Comparison of ENCODE assay signal across 9 cellular contexts in the genomic region with DNA sequence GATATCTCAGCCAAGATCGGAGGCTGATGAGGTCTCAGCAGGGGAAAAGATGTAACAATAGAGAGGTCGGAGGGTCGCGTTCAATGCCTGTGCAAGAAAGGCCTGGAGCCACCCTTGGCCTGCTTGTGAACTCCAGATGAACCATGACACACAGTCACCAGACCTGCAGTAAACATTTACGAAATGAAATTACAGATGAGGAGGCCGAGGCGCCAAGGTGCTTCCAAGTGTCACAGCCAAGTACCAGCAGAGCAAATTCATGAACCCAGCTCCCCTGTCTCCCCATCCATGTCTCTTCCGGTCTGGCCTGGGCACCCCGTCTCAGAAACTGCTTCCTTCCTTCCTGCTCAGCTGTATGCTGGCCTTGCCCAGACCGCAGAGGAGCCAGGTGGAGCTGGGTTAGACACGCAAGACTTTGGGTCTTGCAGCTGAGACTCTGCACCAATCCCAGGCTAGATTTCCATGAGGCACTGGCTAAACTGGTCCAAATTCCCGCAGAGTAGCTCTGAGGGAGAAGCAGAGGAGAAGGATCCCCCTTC. TPM values are rescaled to one million over a fixed set of nuclear protein-coding genes. Genes with fewer than 3 reads are reported as not detected.
DNase-seq lines count a peak whose midpoint lies in the region; ATAC-seq and TF ChIP-seq lines count a peak whose summit lies in the region.
"Had no signal": no experiment of that assay in that cellular context is flagged by ENCODE, and none has a peak within 500 bp of the region (broad histone marks: within the 10 kb centered on the region; RNA-seq: fewer than 3 reads in every experiment).

No MANE protein-coding gene starts in this region.

- no peaks in the 10 kb centered on the region for H3K27me3 Mint-ChIP-seq in activated CD8-positive, alpha-beta T cell treated with anti-CD3 and anti-CD28 coated beads for 36 hours
- no peaks in the 10 kb centered on the region for H3K27me3 Mint-ChIP-seq in chondrocyte (ENCODE audit: low read depth)

- H2BK12ac ChIP-seq in mesenchymal stem cell (ENCODE audit: low read length in 2 of 2): no peak overlapping the region

- H3K27me3 ChIP-seq in DND-41 (ENCODE audit: insufficient read depth, low read length, poor library complexity) (no peaks in the 10 kb centered on the region), mesenchymal stem cell (ENCODE audit: control insufficient read depth in 1 of 2, insufficient read depth in 1 of 2, low read length in 2 of 2) (no peaks in the 10 kb centered on the region)

- WGBS in mesenchymal stem cell: 90% methylated on average over 12 of the region's 12 CpGs

- H3K36me3 Mint-ChIP-seq in activated CD8-positive, alpha-beta T cell treated with anti-CD3 and anti-CD28 coated beads for 36 hours (ENCODE audit: low read depth): peaks cover 14% of the 10 kb centered on the region
- H3K36me3 Mint-ChIP-seq in chondrocyte (ENCODE audit: low read depth): peaks cover 19% of the 10 kb centered on the region

- H3K4me3 ChIP-seq in DND-41 (ENCODE audit: low read depth in 1 of 2, low read length in 2 of 2) (no peak overlapping the region), mesenchymal stem cell (ENCODE audit: insufficient read depth in 1 of 2, low read depth in 1 of 2, low read length in 2 of 2) (no peak overlapping the region)
- H3K4me3 ChIP-seq: SK-N-MC had no signal

- no peaks in the 10 kb centered on the region for H3K79me2 ChIP-seq in DND-41 (ENCODE audit: insufficient read depth, low read length)

- H3K14ac ChIP-seq in mesenchymal stem cell (ENCODE audit: low read length in 2 of 2): no peak overlapping the region

- ATAC-seq in DND-41 (ENCODE audit: insufficient read depth, low read depth) (peak; percentile 58; the same call in 2 of the 3 replicates), HG02798 (IDR thresholded peaks at IDR 0.05; ENCODE audit: poor library complexity, unreplicated experiment) (peak; percentile 57)
- peak; percentile 58 for ATAC-seq in activated CD8-positive, alpha-beta T cell treated with anti-CD3 and anti-CD28 coated beads for 36 hours

- H3K9me3 ChIP-seq in DND-41 (ENCODE audit: insufficient read depth, low read length, severe bottlenecking) (no peaks in the 10 kb centered on the region), mesenchymal stem cell (ENCODE audit: control insufficient read depth, low read length) (no peaks in the 10 kb centered on the region)

- POLR2A ChIA-PET in activated CD8-positive, alpha-beta T cell treated with anti-CD3 and anti-CD28 coated beads for 36 hours (lab: Charles Lee): interaction anchor here (1.1 to 2.0 kb wide), 2 partner anchors 58 to 254 kb away, joined by 4 to 10 read pairs; partner anchors contain the start of gene EIF2S2

- no peak overlapping the region for H3K9ac ChIP-seq in DND-41 (ENCODE audit: low read depth, low read length)
- peak overlapping the region; percentile 23 for H3K9ac ChIP-seq in mesenchymal stem cell (ENCODE audit: low read length)

- H3K18ac ChIP-seq in mesenchymal stem cell (ENCODE audit: low read depth in 1 of 2, low read length in 2 of 2): peak overlapping the region in 1 of 2 experiments; percentile 18

- peaks cover 13% of the 10 kb centered on the region for H4K20me1 ChIP-seq in DND-41 (ENCODE audit: insufficient read depth, low read length)

- no peak overlapping the region for H3K4me3 Mint-ChIP-seq in activated CD8-positive, alpha-beta T cell treated with anti-CD3 and anti-CD28 coated beads for 36 hours
- H3K4me3 Mint-ChIP-seq in chondrocyte (ENCODE audit: unreplicated experiment): no peak overlapping the region

- H3K9me3 Mint-ChIP-seq in activated CD8-positive, alpha-beta T cell treated with anti-CD3 and anti-CD28 coated beads for 36 hours: no peaks in the 10 kb centered on the region
- no peaks in the 10 kb centered on the region for H3K9me3 Mint-ChIP-seq in chondrocyte (ENCODE audit: low read depth)

- CTCF ChIA-PET in activated CD8-positive, alpha-beta T cell treated with anti-CD3 and anti-CD28 coated beads for 36 hours (lab: Charles Lee): interaction anchor here (0.8 to 3.7 kb wide), 8 partner anchors 10 to 270 kb away, joined by 3 to 13 read pairs (median 3); partner anchors contain the start of gene EIF2S2

- DNase-seq in DND-41 (peak; percentile 49), mesenchymal stem cell (no peak), DMS53 (lab: John Stamatoyannopoulos, UW) (no peak), NCI-H510A treated with DMSO at 0.1 percent for 48 hours (lab: John Stamatoyannopoulos, UW) (no peak), HUDEP-2 (lab: John Stamatoyannopoulos, UW; ENCODE audit: unreplicated experiment in 76 of 76) (no peak), chondrocyte (ENCODE audit: low spot score) (no peak)
- peak; percentile 62 for DNase-seq in activated CD8-positive, alpha-beta T cell treated with anti-CD3 and anti-CD28 coated beads for 36 hours

- H4K91ac ChIP-seq in mesenchymal stem cell (ENCODE audit: low read length): no peak overlapping the region

- no peak overlapping the region for H3K4ac ChIP-seq in mesenchymal stem cell (ENCODE audit: low read depth in 1 of 2, low read length in 2 of 2)

- peak overlapping the region; percentile 86 for H3K27ac Mint-ChIP-seq in activated CD8-positive, alpha-beta T cell treated with anti-CD3 and anti-CD28 coated beads for 36 hours
- H3K27ac Mint-ChIP-seq in chondrocyte (ENCODE audit: unreplicated experiment): no peak overlapping the region

- H2AK5ac ChIP-seq in mesenchymal stem cell (ENCODE audit: low read length, severe bottlenecking): no peak overlapping the region

- no peak overlapping the region for H2BK120ac ChIP-seq in mesenchymal stem cell (ENCODE audit: low read depth, low read length)

- H2AFZ ChIP-seq in DND-41 (ENCODE audit: low read depth, low read length) (no peak overlapping the region), mesenchymal stem cell (ENCODE audit: low read depth, low read length) (no peak overlapping the region)

- H3K79me1 ChIP-seq in mesenchymal stem cell (replicated peaks; ENCODE audit: low read length, poor library complexity, severe bottlenecking): peaks cover 14% of the 10 kb centered on the region

- no peak overlapping the region for H2BK15ac ChIP-seq in mesenchymal stem cell (ENCODE audit: low read depth, poor library complexity, severe bottlenecking)

- peaks cover 26% of the 10 kb centered on the region for H3K4me1 Mint-ChIP-seq in activated CD8-positive, alpha-beta T cell treated with anti-CD3 and anti-CD28 coated beads for 36 hours (ENCODE audit: low read depth)
- H3K4me1 Mint-ChIP-seq in chondrocyte (ENCODE audit: low read depth): no peaks in the 10 kb centered on the region

- H3K4me1 ChIP-seq in DND-41 (ENCODE audit: insufficient read depth, low read length): peaks cover 7% of the 10 kb centered on the region
- peaks cover 14% of the 10 kb centered on the region for H3K4me1 ChIP-seq in mesenchymal stem cell (ENCODE audit: control insufficient read depth, insufficient read depth, low read depth, low read length)

- no peak overlapping the region for H4K8ac ChIP-seq in mesenchymal stem cell (ENCODE audit: low read length)

- H3K27ac ChIP-seq in DND-41 (ENCODE audit: low read length): no peak overlapping the region
- no peak overlapping the region for H3K27ac ChIP-seq in mesenchymal stem cell (ENCODE audit: low read length, poor library complexity, severe bottlenecking)
- H3K27ac ChIP-seq: SK-N-MC had no signal

- H3K36me3 ChIP-seq in DND-41 (ENCODE audit: insufficient read depth, low read length): peaks cover 22% of the 10 kb centered on the region
- peaks cover 40 to 48% of the 10 kb centered on the region in 2 experiments for H3K36me3 ChIP-seq in mesenchymal stem cell (ENCODE audit: control insufficient read depth in 1 of 2, insufficient read depth in 2 of 2, low read depth in 1 of 2, low read length in 2 of 2)

- intact Hi-C loops in activated CD8-positive, alpha-beta T cell treated with anti-CD3 and anti-CD28 coated beads for 36 hours (cut with micrococcal nuclease): loop anchor here (10.0 kb wide), 1 partner anchor 206 kb away; no protein-coding TSS in a partner anchor

- no peak for TF ChIP-seq CTCF in DND-41 (IDR thresholded peaks at IDR 0.05; ENCODE audit: borderline replicate concordance, extremely low read depth, low read length, poor library complexity, severe bottlenecking)
- no peak for TF ChIP-seq CTCF in activated CD8-positive, alpha-beta T cell treated with anti-CD3 and anti-CD28 coated beads for 36 hours (IDR thresholded peaks at IDR 0.05)
- TF ChIP-seq CTCF in chondrocyte (IDR thresholded peaks at IDR 0.05): no peak

- H2BK5ac ChIP-seq in mesenchymal stem cell (ENCODE audit: low read depth, low read length, poor library complexity, severe bottlenecking): no peak overlapping the region

- H3K4me2 ChIP-seq in DND-41 (ENCODE audit: insufficient read depth, low read length) (no peak overlapping the region), mesenchymal stem cell (ENCODE audit: low read length, poor library complexity, severe bottlenecking) (no peak overlapping the region)

- no peak overlapping the region for H3K23ac ChIP-seq in mesenchymal stem cell (ENCODE audit: low read length in 2 of 2)

RNA-seq across cellular contexts. Expression of gene CHMP4B, which starts 48.1 kb away (rescaled TPM):
- 10 to 100 TPM; 82.0 to 82.9 TPM for total RNA-seq in activated CD8-positive, alpha-beta T cell treated with anti-CD3 and anti-CD28 coated beads for 36 hours
- 93.8 TPM for polyA plus RNA-seq in mesenchymal stem cell (2013, experiment 1 of 2)
- polyA plus RNA-seq in mesenchymal stem cell (2013, experiment 2 of 2): 92.8 TPM
- total RNA-seq in chondrocyte: 78.8 to 124 TPM (median 122 TPM) in 3 replicates

Comparison
In these comparisons a context has a peak if more than half of its experiments do, and no peak if none do; other contexts are left out.
1. DNase-seq: peak in DND-41 (single experiment) and activated CD8-positive, alpha-beta T cell treated with anti-CD3 and anti-CD28 coated beads for 36 hours (single experiment); none in mesenchymal stem cell (single experiment), DMS53 (single experiment), NCI-H510A treated with DMSO at 0.1 percent for 48 hours (single experiment), HUDEP-2 (0 of 76) and chondrocyte (single experiment).
2. Peak in every context shown above with its lines, with median percentiles within 50 percentile points of each other: ATAC-seq.